ENCODE assay signal across 4 cellular contexts in genomic region chr9:42014317-42014716, GRCh38.
A peak's percentile ranks its signal among the peaks of the same experiment; 100 is the strongest.
DNase-seq lines count a peak whose midpoint lies in the region; ATAC-seq, FAIRE-seq and TF ChIP-seq lines count a peak whose summit lies in the region.
"Not testable (repeated sequence)": the region's sequence is repeated elsewhere in the genome, so short reads cannot be mapped to it uniquely, and the experiment has no call there.

No MANE protein-coding gene starts in this region.

- not testable (repeated sequence) for ATAC-seq in A549
- ATAC-seq in gastroesophageal sphincter = peak; percentile 58

- H3K36me3 ChIP-seq in MG63; gastroesophageal sphincter; kidney (ENCODE audit: control insufficient read depth in 1 of 2, insufficient read depth in 2 of 2, low read length in 2 of 2): not testable (repeated sequence)

- H3K4me1 ChIP-seq in A549; gastroesophageal sphincter; kidney (ENCODE audit: control insufficient read depth in 1 of 2, insufficient read depth in 1 of 2, low read depth in 1 of 2, low read length in 2 of 2): not testable (repeated sequence)

- not testable (repeated sequence) for H3K27ac ChIP-seq in A549; gastroesophageal sphincter; kidney (ENCODE audit: low read depth in 2 of 2, low read length in 2 of 2)

- H3K9me3 ChIP-seq in A549; MG63; gastroesophageal sphincter; kidney (ENCODE audit: control insufficient read depth in 1 of 2, low read length in 2 of 2): not testable (repeated sequence)

- not testable (repeated sequence) for TF ChIP-seq POLR2A in A549 (IDR thresholded peaks at IDR 0.05; ENCODE audit: low read length); gastroesophageal sphincter (IDR thresholded peaks at IDR 0.05)

- CTCF ChIA-PET in A549 (lab: Yijun Ruan, JAX) = not testable (repeated sequence)

- not testable (repeated sequence) for TF ChIP-seq EP300 in A549 (IDR thresholded peaks at IDR 0.05); gastroesophageal sphincter (IDR thresholded peaks at IDR 0.05)

- not testable (repeated sequence) for TF ChIP-seq RAD21 in A549 (conservative IDR thresholded peaks at IDR 0.05 in 1 of 2, IDR thresholded peaks at IDR 0.05 in 1 of 2)

- intact Hi-C loops in kidney (cut with DNase I) = not testable (repeated sequence)

- H3K4me2 ChIP-seq in A549 = not testable (repeated sequence)

- H3K9ac ChIP-seq in kidney (ENCODE audit: low read length in 2 of 2) = not testable (repeated sequence)

- FAIRE-seq in A549 (lab: Jason Lieb, UNC) (peak; percentile 74), kidney (lab: Jason Lieb, UNC) (peak; percentile 53)

- WGBS in A549 (ENCODE audit: missing lambda C conversion rate) = 90% methylated on average over 7 of the region's 9 CpGs
- WGBS in gastroesophageal sphincter (ENCODE audit: low coverage in 1 of 2), 2 donors = no CpG with 5 or more reads among the region's 9 CpGs

- not testable (repeated sequence) for TF ChIP-seq CTCF in A549 (IDR thresholded peaks at IDR 0.05); gastroesophageal sphincter (IDR thresholded peaks at IDR 0.05); kidney (IDR thresholded peaks at IDR 0.05; ENCODE audit: borderline replicate concordance, extremely low read depth, insufficient read depth)

- not testable (repeated sequence) for H3K4me3 ChIP-seq in A549; MG63; gastroesophageal sphincter; kidney (ENCODE audit: low read length in 2 of 2)

- not testable (repeated sequence) for DNase-seq in A549 (ENCODE audit: low read depth in 1 of 2, low spot score in 1 of 2); kidney
- peak; percentile 41 for DNase-seq in MG63

- not testable (repeated sequence) for H3K27me3 ChIP-seq in MG63, gastroesophageal sphincter

- POLR2A ChIA-PET in A549 (lab: Yijun Ruan, JAX) = not testable (repeated sequence)
